Comparison of ENCODE assay signal across 8 cellular contexts in the genomic region with DNA sequence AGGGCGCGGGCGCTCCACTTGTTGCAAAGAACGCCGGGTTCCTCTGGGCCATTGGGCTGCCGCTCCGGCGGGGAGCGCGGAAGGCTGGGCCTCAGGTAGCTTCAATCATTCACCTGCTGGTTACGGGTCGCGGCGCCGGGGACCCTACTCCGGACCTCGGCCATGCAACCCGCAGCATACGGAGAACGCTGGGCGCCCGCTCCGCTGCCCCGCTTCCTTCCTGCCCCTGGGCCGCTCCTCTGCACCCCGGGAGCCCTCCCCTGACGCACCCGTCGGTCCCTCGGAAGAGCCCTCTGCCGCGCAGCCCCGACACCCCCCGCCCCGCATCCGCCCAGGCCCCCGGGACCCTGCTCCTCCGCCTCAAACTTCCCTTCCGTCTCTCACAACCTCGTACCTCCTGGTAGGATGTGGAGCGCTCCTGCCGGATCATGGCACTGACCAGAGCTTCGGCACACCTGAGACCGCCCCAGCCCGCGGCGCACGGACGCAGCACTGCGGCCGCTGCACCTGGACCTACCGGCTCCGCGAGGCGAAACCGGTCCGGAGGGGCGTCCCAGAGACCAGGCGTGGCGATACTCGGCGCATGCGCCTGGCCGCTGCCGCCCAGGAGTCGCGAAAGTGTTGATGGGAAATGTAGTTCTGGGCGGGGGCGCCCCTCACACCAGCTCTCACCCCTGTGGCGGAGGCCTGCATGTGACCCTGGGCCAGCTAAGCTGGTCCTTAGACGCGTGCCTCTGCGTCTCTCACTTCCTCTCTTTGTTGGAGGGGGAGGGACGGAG. TPM values are rescaled to one million over a fixed set of nuclear protein-coding genes. Genes with fewer than 3 reads are reported as not detected.
A peak's percentile ranks its signal among the peaks of the same experiment; 100 is the strongest.
DNase-seq lines count a peak whose midpoint lies in the region; ATAC-seq and TF ChIP-seq lines count a peak whose summit lies in the region.

A gene (minus strand): TSS at position 559 of the 779 bp plus-strand sequence. CDS start 129 bp downstream, at position 430.

- H3K36me3 ChIP-seq in endodermal cell (ENCODE audit: control insufficient read depth, insufficient read depth, low read length): peaks cover 29% of the 10 kb centered on the region

- H3K27ac ChIP-seq in endodermal cell (ENCODE audit: low read depth, low read length): no peak within 1 kb of the TSS

- H3K36me3 Mint-ChIP-seq in endodermal cell (ENCODE audit: low read depth): peaks cover 22% of the 10 kb centered on the region

- H3K9me3 Mint-ChIP-seq in endodermal cell: no peaks in the 10 kb centered on the region

- TF ChIP-seq CTCF in endodermal cell (conservative IDR thresholded peaks at IDR 0.05): no peak

- 0% methylated on average over 44 to 74 of the region's 74 CpGs for WGBS in endodermal cell (ENCODE audit: insufficient coverage in 1 of 2, insufficient read length in 1 of 2), 2 experiments

- peaks cover 4% of the 10 kb centered on the region for H3K4me1 ChIP-seq in endodermal cell (ENCODE audit: control insufficient read depth, insufficient read depth, low read length)

- no peaks in the 10 kb centered on the region for H3K27me3 ChIP-seq in endodermal cell (ENCODE audit: control insufficient read depth, insufficient read depth, low read length, poor library complexity, severe bottlenecking)

- peak within 1 kb of the TSS; percentile 84 for H3K4me3 ChIP-seq in endodermal cell (ENCODE audit: low read length)

- no peaks in the 10 kb centered on the region for H3K9me3 ChIP-seq in endodermal cell (ENCODE audit: control insufficient read depth, low read length)

- DNase-seq in COR-L47 (lab: John Stamatoyannopoulos, UW) (peak; percentile 87), HS-27A (ENCODE audit: low read depth) (peak; percentile 45), NOMO-1 treated with dmso at 0.1 percent for 144 hours (lab: John Stamatoyannopoulos, UW; ENCODE audit: unreplicated experiment) (peak; percentile 99), endodermal cell (peak; percentile 99), mesenteric fat pad (ENCODE audit: low spot score) (peak; percentile 94)
- peak; percentile 68 to 86 (median 78) for DNase-seq in activated CD8-positive, alpha-beta memory T cell treated with anti-CD3 and anti-CD28 coated beads for 48 hours (ENCODE audit: low read depth in 2 of 3, low spot score in 2 of 3)
- peak; percentile 69 for DNase-seq in stimulated activated CD8-positive, alpha-beta memory T cell treated with anti-CD3 and anti-CD28 coated beads, Interleukin-15, amount 100 ng/mL, for 24 hours (ENCODE audit: low read depth)

- peak within 1 kb of the TSS; percentile 0 for H3K9ac ChIP-seq in endodermal cell (ENCODE audit: extremely low read depth, low read length, poor library complexity, severe bottlenecking)

- H3K4me3 Mint-ChIP-seq in endodermal cell: peak within 1 kb of the TSS; percentile 70

- peak; percentile 97 for ATAC-seq in GM19468 (IDR thresholded peaks at IDR 0.05; ENCODE audit: extremely low read depth, unreplicated experiment)

- peaks cover 29% of the 10 kb centered on the region for H3K4me1 Mint-ChIP-seq in endodermal cell

- peak within 1 kb of the TSS; percentile 94 for H3K27ac Mint-ChIP-seq in endodermal cell

- H3K27me3 Mint-ChIP-seq in endodermal cell (ENCODE audit: insufficient read depth): no peaks in the 10 kb centered on the region

RNA-seq across cellular contexts. Expression of the gene that starts here (rescaled TPM):
- total RNA-seq in endodermal cell (10 to 100 TPM; 17.3 to 27.4 TPM), mesenteric fat pad (7.4 TPM)
- 31.0 TPM for polyA plus RNA-seq in endodermal cell (2013, experiment 1 of 2)
- polyA plus RNA-seq in endodermal cell (2013, experiment 2 of 2): 28.6 TPM

Comparison
In these comparisons a context has a peak if more than half of its experiments do, and no peak if none do; other contexts are left out.
1. DNase-seq: peak in every context shown above with its lines; median percentile 99 in NOMO-1 treated with dmso at 0.1 percent for 144 hours; 99 in endodermal cell; 94 in mesenteric fat pad; 87 in COR-L47; 78 in activated CD8-positive, alpha-beta memory T cell treated with anti-CD3 and anti-CD28 coated beads for 48 hours; 69 in stimulated activated CD8-positive, alpha-beta memory T cell treated with anti-CD3 and anti-CD28 coated beads, Interleukin-15, amount 100 ng/mL, for 24 hours; 45 in HS-27A.